ENCODE assay signal across 12 cellular contexts in the genomic region with DNA sequence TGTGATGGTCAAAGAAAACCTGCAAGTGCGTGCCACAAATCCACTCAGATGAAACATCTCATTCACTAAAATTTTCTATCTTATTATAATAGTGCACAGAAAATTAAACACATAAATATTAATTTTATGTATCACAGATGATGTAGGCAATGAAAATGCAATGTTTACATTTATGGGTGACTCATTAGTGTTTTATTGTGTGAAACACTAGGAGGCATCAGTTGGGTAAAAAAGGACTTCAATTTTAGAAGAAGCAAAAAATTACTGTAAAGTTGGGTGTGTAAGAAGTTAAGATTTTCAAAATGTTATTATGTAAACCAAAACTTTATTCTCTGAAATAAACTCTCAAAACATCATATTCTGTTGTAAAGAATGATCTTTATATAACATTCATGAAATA. TPM values are rescaled to one million over a fixed set of nuclear protein-coding genes. Genes with fewer than 3 reads are reported as not detected.
DNase-seq lines count a peak whose midpoint lies in the region; ATAC-seq and TF ChIP-seq lines count a peak whose summit lies in the region.
"Had no signal": no experiment of that assay in that cellular context is flagged by ENCODE, and none has a peak within 500 bp of the region (broad histone marks: within the 10 kb centered on the region; RNA-seq: fewer than 3 reads in every experiment).

No MANE protein-coding gene starts in this region.

- no peaks in the 10 kb centered on the region for H3K4me1 Mint-ChIP-seq in MCF 10A (ENCODE audit: insufficient read depth, unreplicated experiment)
- peaks cover 12 to 20% (median 18%) of the 10 kb centered on the region in 7 donors for H3K4me1 Mint-ChIP-seq in naive thymus-derived CD4-positive, alpha-beta T cell

- peak; percentile 4 for DNase-seq in MCF 10A (ENCODE audit: unreplicated experiment)
- DNase-seq in mammary epithelial cell, result no peak
- DNase-seq in OCI-LY7 (ENCODE audit: low spot score), result no peak
- DNase-seq in fibroblast of lung (ENCODE audit: low read depth in 2 of 2), result peak in 1 of 2 donors; percentile 74
- DNase-seq in tibial nerve (ENCODE audit: low spot score in 2 of 2), result no peak
- DNase-seq in T-helper 1 cell, result no peak
- no peak for DNase-seq in naive thymus-derived CD4-positive, alpha-beta T cell
- DNase-seq: NCI-H524 treated with DMSO at 0.1 percent for 48 hours, right lobe of liver had no signal

- POLR2A ChIA-PET in MCF 10A (lab: Yijun Ruan, JAX), result no interaction called here
- POLR2A ChIA-PET in OCI-LY7 (lab: Charles Lee), result interaction anchor here (0.6 to 1.1 kb wide), 2 partner anchors 14 to 26 kb away, joined by 3 to 4 read pairs; no protein-coding TSS in a partner anchor
- POLR2A ChIA-PET in naive thymus-derived CD4-positive, alpha-beta T cell (lab: Charles Lee), result no interaction called here

- H3K4me1 ChIP-seq in mammary epithelial cell (ENCODE audit: insufficient read depth, low read length), result peaks cover 7% of the 10 kb centered on the region
- H3K4me1 ChIP-seq in OCI-LY7 (ENCODE audit: insufficient read depth, low read length, poor library complexity, severe bottlenecking), result peaks cover 67% of the 10 kb centered on the region
- H3K4me1 ChIP-seq in fibroblast of lung (ENCODE audit: control insufficient read depth, extremely low read depth, insufficient read depth, low read length), result peaks cover 8% of the 10 kb centered on the region
- H3K4me1 ChIP-seq in tibial nerve, result peaks cover 0 to 21% (median 5%) of the 10 kb centered on the region in 4 donors
- H3K4me1 ChIP-seq in naive thymus-derived CD4-positive, alpha-beta T cell (ENCODE audit: control insufficient read depth in 2 of 2, insufficient read depth in 2 of 2, low read length in 2 of 2), result no peaks in the 10 kb centered on the region

- TF ChIP-seq EP300 in tibial nerve (IDR thresholded peaks at IDR 0.05), result no peak

- TF ChIP-seq CTCF in MCF 10A (IDR thresholded peaks at IDR 0.05; ENCODE audit: unreplicated experiment) (no peak), mammary epithelial cell (conservative IDR thresholded peaks at IDR 0.05 in 1 of 2, IDR thresholded peaks at IDR 0.05 in 1 of 2; ENCODE audit: extremely low read depth in 1 of 2, insufficient read depth in 1 of 2, low read depth in 1 of 2, low read length in 2 of 2) (peak in 1 of 2 donors; percentile 22), OCI-LY7 (conservative IDR thresholded peaks at IDR 0.05; ENCODE audit: low read length) (peak; percentile 56; the same call in 1 of the 2 replicates), fibroblast of lung (conservative IDR thresholded peaks at IDR 0.05 in 1 of 2, IDR thresholded peaks at IDR 0.05 in 1 of 2; ENCODE audit: low read depth in 1 of 2, low read length in 2 of 2) (no peak), tibial nerve (IDR thresholded peaks at IDR 0.05) (no peak)

- no peak for TF ChIP-seq POLR2A in tibial nerve (IDR thresholded peaks at IDR 0.05)

- dilution Hi-C loops in mammary epithelial cell (cut with HindIII; ENCODE audit: low sequenced_read_pairs), result no loop called here

- H3K4me3 ChIP-seq in mammary epithelial cell (replicated peaks in 1 of 3; ENCODE audit: insufficient read depth in 1 of 3, low read depth in 2 of 3, low read length in 3 of 3), result no peak overlapping the region
- no peak overlapping the region for H3K4me3 ChIP-seq in OCI-LY7 (ENCODE audit: low read depth, low read length, poor library complexity, severe bottlenecking)
- H3K4me3 ChIP-seq in fibroblast of lung (replicated peaks in 1 of 4; ENCODE audit: control extremely low read depth in 1 of 4, insufficient read depth in 1 of 4, low read depth in 3 of 4, low read length in 4 of 4), result no peak overlapping the region
- no peak overlapping the region for H3K4me3 ChIP-seq in tibial nerve
- no peak overlapping the region for H3K4me3 ChIP-seq in naive thymus-derived CD4-positive, alpha-beta T cell (ENCODE audit: low read length)

- in situ Hi-C loops in mammary epithelial cell (cut with MboI; ENCODE audit: low sequenced_read_pairs in 2 of 2), result no loop called here

- intact Hi-C loops in MCF 10A (cut with micrococcal nuclease), result loop anchor here (5.0 kb wide), 1 partner anchor 853 kb away; no protein-coding TSS in a partner anchor
- intact Hi-C loops in mammary epithelial cell (cut with micrococcal nuclease), result no loop called here
- intact Hi-C loops in OCI-LY7 (cut with micrococcal nuclease; ENCODE audit: unreplicated experiment), result no loop called here
- intact Hi-C loops in naive thymus-derived CD4-positive, alpha-beta T cell (cut with micrococcal nuclease), result no loop called here

- H3K27ac ChIP-seq in mammary epithelial cell (ENCODE audit: insufficient read depth, low read depth, low read length) (no peak overlapping the region), OCI-LY7 (ENCODE audit: low read depth, low read length, poor library complexity, severe bottlenecking) (no peak overlapping the region), fibroblast of lung (ENCODE audit: insufficient read depth, low read length) (no peak overlapping the region), tibial nerve (peak overlapping the region in 3 of 4 donors; percentile 2 to 89 (median 85))
- H3K27ac ChIP-seq in naive thymus-derived CD4-positive, alpha-beta T cell (ENCODE audit: low read depth, low read length), result no peak overlapping the region

- BruUV-seq in MCF 10A (replicated peaks; lab: Mats Ljungman, UMichigan) (no TSS peak), mammary epithelial cell (replicated peaks; lab: Mats Ljungman, UMichigan) (no TSS peak), OCI-LY7 (replicated peaks; lab: Mats Ljungman, UMichigan) (no TSS peak)

- H3K9me3 ChIP-seq in mammary epithelial cell (replicated peaks; ENCODE audit: insufficient read depth, low read length) (no peaks in the 10 kb centered on the region), OCI-LY7 (ENCODE audit: low read length) (no peaks in the 10 kb centered on the region), fibroblast of lung (ENCODE audit: control insufficient read depth, insufficient read depth, low read depth, low read length) (no peaks in the 10 kb centered on the region), tibial nerve (no peaks in the 10 kb centered on the region)
- no peaks in the 10 kb centered on the region for H3K9me3 ChIP-seq in naive thymus-derived CD4-positive, alpha-beta T cell (ENCODE audit: control insufficient read depth in 2 of 3, low read length in 3 of 3)
- H3K9me3 ChIP-seq: right lobe of liver had no signal

- H3K4me3 Mint-ChIP-seq in MCF 10A (ENCODE audit: unreplicated experiment), result no peak overlapping the region
- H3K4me3 Mint-ChIP-seq in naive thymus-derived CD4-positive, alpha-beta T cell, result no peak overlapping the region
- H3K4me3 Mint-ChIP-seq: T-helper 1 cell treated with Interleukin-12 subunit alpha and Interleukin-12 subunit beta and Interleukin-4 antibody, amounts not matched to agents 30 μg/mL and 1 μg/mL, for 36 hours had no signal

- no peaks in the 10 kb centered on the region for H3K36me3 Mint-ChIP-seq in MCF 10A (ENCODE audit: insufficient read depth, unreplicated experiment)
- H3K36me3 Mint-ChIP-seq in naive thymus-derived CD4-positive, alpha-beta T cell, result no peaks in the 10 kb centered on the region

- 100% methylated on average over 1 of the region's 1 CpG for WGBS in mammary epithelial cell (ENCODE audit: low coverage, missing lambda C conversion rate)
- 79 to 81% methylated on average over 1 of the region's 1 CpG for WGBS in tibial nerve, 2 donors

- H3K27me3 ChIP-seq in mammary epithelial cell (ENCODE audit: insufficient read depth, low read length) (peaks cover 15% of the 10 kb centered on the region), fibroblast of lung (ENCODE audit: control insufficient read depth, insufficient read depth, low read length) (no peaks in the 10 kb centered on the region), tibial nerve (no peaks in the 10 kb centered on the region)
- H3K27me3 ChIP-seq in naive thymus-derived CD4-positive, alpha-beta T cell (ENCODE audit: control insufficient read depth in 2 of 2, insufficient read depth in 2 of 2, low read length in 2 of 2), result no peaks in the 10 kb centered on the region
- H3K27me3 ChIP-seq: right lobe of liver had no signal

- CTCF ChIA-PET in MCF 10A (lab: Yijun Ruan, JAX) (no interaction called here), mammary epithelial cell (lab: Charles Lee; ENCODE audit: low non-redundant PET) (no interaction called here), OCI-LY7 (lab: Charles Lee; ENCODE audit: unreplicated experiment) (no interaction called here)
- CTCF ChIA-PET in naive thymus-derived CD4-positive, alpha-beta T cell (lab: Charles Lee), result no interaction called here

- H3K79me2 ChIP-seq in mammary epithelial cell (ENCODE audit: insufficient read depth, low read length), result no peaks in the 10 kb centered on the region
- H3K79me2 ChIP-seq in OCI-LY7 (ENCODE audit: insufficient read depth, low read depth, low read length), result peaks cover 46% of the 10 kb centered on the region; the same call in 1 of the 2 replicates
- H3K79me2 ChIP-seq in fibroblast of lung (ENCODE audit: control insufficient read depth, insufficient read depth, low read length), result peaks cover 40% of the 10 kb centered on the region

- no peak overlapping the region for H2AFZ ChIP-seq in mammary epithelial cell (ENCODE audit: low read depth, low read length)
- H2AFZ ChIP-seq in OCI-LY7 (ENCODE audit: low read length), result no peak overlapping the region; the same call in 1 of the 2 replicates
- H2AFZ ChIP-seq in fibroblast of lung (ENCODE audit: low read length), result no peak overlapping the region

- H3K9me3 Mint-ChIP-seq in MCF 10A (ENCODE audit: unreplicated experiment), result no peaks in the 10 kb centered on the region
- peaks cover 0 to 1% (median 0%) of the 10 kb centered on the region in 11 donors for H3K9me3 Mint-ChIP-seq in naive thymus-derived CD4-positive, alpha-beta T cell
- H3K9me3 Mint-ChIP-seq: T-helper 1 cell treated with Interleukin-12 subunit alpha and Interleukin-12 subunit beta and Interleukin-4 antibody, amounts not matched to agents 30 μg/mL and 1 μg/mL, for 36 hours had no signal

- H3K4me2 ChIP-seq in mammary epithelial cell (ENCODE audit: insufficient read depth, low read depth, low read length) (no peak overlapping the region), OCI-LY7 (ENCODE audit: low read length) (peak overlapping the region; percentile 39; the same call in 1 of the 2 replicates), fibroblast of lung (ENCODE audit: extremely low read depth, insufficient read depth, low read length) (peak overlapping the region; percentile 66)

- no peaks in the 10 kb centered on the region for H3K9me2 ChIP-seq in OCI-LY7 (ENCODE audit: insufficient read depth, low read length)

- peaks cover 58% of the 10 kb centered on the region for H3K27me3 Mint-ChIP-seq in MCF 10A (ENCODE audit: insufficient read depth, unreplicated experiment)
- peaks cover 15 to 55% (median 17%) of the 10 kb centered on the region in 5 donors for H3K27me3 Mint-ChIP-seq in naive thymus-derived CD4-positive, alpha-beta T cell

- H3K27ac Mint-ChIP-seq in MCF 10A (ENCODE audit: low read depth, unreplicated experiment), result no peak overlapping the region
- H3K27ac Mint-ChIP-seq in naive thymus-derived CD4-positive, alpha-beta T cell, result no peak overlapping the region
- H3K27ac Mint-ChIP-seq: T-helper 1 cell treated with Interleukin-12 subunit alpha and Interleukin-12 subunit beta and Interleukin-4 antibody, amounts not matched to agents 30 μg/mL and 1 μg/mL, for 36 hours had no signal

- ATAC-seq in GM21367 (IDR thresholded peaks at IDR 0.05; ENCODE audit: unreplicated experiment), result no peak
- ATAC-seq in naive thymus-derived CD4-positive, alpha-beta T cell, result no peak
- ATAC-seq: esophagus mucosa, right lobe of liver had no signal

- no peak overlapping the region for H3K9ac ChIP-seq in mammary epithelial cell (ENCODE audit: insufficient read depth, low read length)
- no peak overlapping the region for H3K9ac ChIP-seq in fibroblast of lung (ENCODE audit: insufficient read depth, low read length)

- H4K20me1 ChIP-seq in mammary epithelial cell (ENCODE audit: insufficient read depth, low read length), result no peaks in the 10 kb centered on the region
- no peaks in the 10 kb centered on the region; the same call in 1 of the 2 replicates for H4K20me1 ChIP-seq in OCI-LY7 (ENCODE audit: insufficient read depth, low read length)
- H4K20me1 ChIP-seq in fibroblast of lung (ENCODE audit: control insufficient read depth, extremely low read depth, insufficient read depth, low read length), result no peaks in the 10 kb centered on the region

- H3K36me3 ChIP-seq in mammary epithelial cell (ENCODE audit: insufficient read depth, low read length), result no peaks in the 10 kb centered on the region
- no peaks in the 10 kb centered on the region for H3K36me3 ChIP-seq in OCI-LY7 (ENCODE audit: insufficient read depth, low read length)
- no peaks in the 10 kb centered on the region for H3K36me3 ChIP-seq in fibroblast of lung (ENCODE audit: control insufficient read depth, insufficient read depth, low read length)
- no peaks in the 10 kb centered on the region for H3K36me3 ChIP-seq in tibial nerve
- H3K36me3 ChIP-seq in naive thymus-derived CD4-positive, alpha-beta T cell (ENCODE audit: control insufficient read depth in 2 of 3, insufficient read depth in 3 of 3, low read length in 3 of 3), result no peaks in the 10 kb centered on the region
- H3K36me3 ChIP-seq: right lobe of liver had no signal

RNA-seq across cellular contexts. Expression of a gene that starts 4.0 kb away (rescaled TPM):
- total RNA-seq in MCF 10A (2022) (0.05 and 0.07 TPM in 2 replicates), mammary epithelial cell (1 to 10 TPM in 1 of 2 donors, not detected in 1; 1.3 TPM), OCI-LY7 (2022) (57.6 and 58.7 TPM in 2 replicates), fibroblast of lung (5.4 and 12.2 TPM in 2 replicates), tibial nerve (10 to 100 TPM; 16.5 to 40.8 (median 29.1) TPM)
- polyA plus RNA-seq in mammary epithelial cell (not detected), fibroblast of lung (9.3 and 15.7 TPM in 2 replicates)
- polyA minus RNA-seq in mammary epithelial cell (not detected), fibroblast of lung (ENCODE audit: low replicate concordance) (34.8 and 73.7 TPM in 2 replicates)
- total RNA-seq in OCI-LY7 (2014; rRNA removed; shearing (Covaris generic)), result 5.5 and 9.5 TPM in 2 replicates
- 6.6 and 13.1 TPM in 2 replicates for polyA plus RNA-seq in fibroblast of lung (2012)
- 10 to 100 TPM in 1 of 5 experiments, 1 to 10 TPM in 3, under 1 TPM in 1; 0.07 to 40.0 (median 3.4) TPM for total RNA-seq in naive thymus-derived CD4-positive, alpha-beta T cell
- under 1 TPM; 0.24 to 0.77 TPM for polyA plus RNA-seq in naive thymus-derived CD4-positive, alpha-beta T cell

Comparison
In these comparisons a context has a peak if more than half of its experiments do, and no peak if none do; other contexts are left out.
1. H3K27ac ChIP-seq: peak in tibial nerve (3 of 4); none in mammary epithelial cell (single experiment), OCI-LY7 (single experiment), fibroblast of lung (single experiment) and naive thymus-derived CD4-positive, alpha-beta T cell (single experiment).